4 cellular contexts compared by ENCODE assay signal in genomic region chr3:125910851-125911250, GRCh38. TPM values are rescaled to one million over a fixed set of nuclear protein-coding genes. Genes with fewer than 3 reads are reported as not detected.
"Had no signal": no experiment of that assay in that cellular context is flagged by ENCODE, and none has a peak within 500 bp of the region (broad histone marks: within the 10 kb centered on the region; RNA-seq: fewer than 3 reads in every experiment).

No MANE protein-coding gene starts in this region.

RNA-seq across cellular contexts. Expression of gene ROPN1B, which starts 58.1 kb away (rescaled TPM):
- total RNA-seq: LHCN-M2, MCF 10A, OCI-LY7, SJCRH30 had no signal
